In genomic region chr10:96272256-96272985, GRCh38 we compare ENCODE assay signal across 20 cellular contexts. TPM values are rescaled to one million over a fixed set of nuclear protein-coding genes. Genes with fewer than 3 reads are reported as not detected.
DNase-seq lines count a peak whose midpoint lies in the region; ATAC-seq and TF ChIP-seq lines count a peak whose summit lies in the region.
"Had no signal": no experiment of that assay in that cellular context is flagged by ENCODE, and none has a peak within 500 bp of the region (broad histone marks: within the 10 kb centered on the region; RNA-seq: fewer than 3 reads in every experiment).

No MANE protein-coding gene starts in this region.

- peaks cover 69% of the 10 kb centered on the region for H3K4me1 Mint-ChIP-seq in stimulated activated memory B cell treated with anti-CD40 and anti-IgM and Interleukin-4, amounts not matched to agents 10 μg/mL and 1 μg/mL and 100 μg/mL, for 72 hours

- H3K4me3 ChIP-seq in GM12864 (ENCODE audit: low read depth, low read length) (peak overlapping the region; percentile 83), SU-DHL-6 (ENCODE audit: insufficient read depth, low read length, poor library complexity, severe bottlenecking) (peak overlapping the region; percentile 86)

- intact Hi-C loops in left colon (cut with DNase I, micrococcal nuclease), result no loop called here

- H2AFZ ChIP-seq in SU-DHL-6 (ENCODE audit: low read depth, low read length, severe bottlenecking), result no peak overlapping the region

- peak overlapping the region; percentile 85 for H3K9ac ChIP-seq in SU-DHL-6 (ENCODE audit: low read length)

- peaks cover 52% of the 10 kb centered on the region for H3K79me2 ChIP-seq in SU-DHL-6 (ENCODE audit: insufficient read depth, low read length)

- peak overlapping the region; percentile 98 for H3K4me2 ChIP-seq in SU-DHL-6 (ENCODE audit: low read depth, low read length, poor library complexity, severe bottlenecking)

- TF ChIP-seq CTCF in GM12864 (IDR thresholded peaks at IDR 0.05; ENCODE audit: low read depth, low read length, missing control alignments) (no peak), SU-DHL-6 (IDR thresholded peaks at IDR 0.05; ENCODE audit: insufficient read depth, low read length, poor library complexity, severe bottlenecking) (no peak)

- peak overlapping the region; percentile 90 for H3K27ac Mint-ChIP-seq in stimulated activated memory B cell treated with anti-CD40 and anti-IgM and Interleukin-4, amounts not matched to agents 10 μg/mL and 1 μg/mL and 100 μg/mL, for 72 hours

- peaks cover 15% of the 10 kb centered on the region; the same call in 1 of the 2 replicates for H4K20me1 ChIP-seq in SU-DHL-6 (ENCODE audit: low read depth, low read length)

- no peak for DNase-seq in GM12864 (ENCODE audit: low read depth)
- peak in 1 of 2 donors; percentile 48 for DNase-seq in left colon
- DNase-seq in stimulated activated naive CD4-positive, alpha-beta T cell (lab: John Stamatoyannopoulos, UW), result no peak
- no peak for DNase-seq in hypothalamus (lab: John Stamatoyannopoulos, UW)
- no peak for DNase-seq in activated CD4-positive, alpha-beta T cell treated with anti-CD3 and anti-CD28 coated beads for 1 hour
- DNase-seq: activated naive CD4-positive, alpha-beta T cell treated with Interleukin-2 at 50 U/mL for 16 hours; BE2C; central memory CD4-positive, alpha-beta T cell; HCEC 1CT; mesenchymal stem cell; NCI-H1930; NCI-H82; SHP77; stimulated activated CD4-positive, alpha-beta T cell treated with anti-CD3 and anti-CD28 coated beads, Interleukin-15, amount 100 ng/mL, for 24 hours; T1000 had no signal

- H3K27me3 ChIP-seq in SU-DHL-6 (ENCODE audit: low read length), result no peaks in the 10 kb centered on the region
- H3K27me3 ChIP-seq: BE2C had no signal

- peak overlapping the region; percentile 95 for H3K4me3 Mint-ChIP-seq in stimulated activated memory B cell treated with anti-CD40 and anti-IgM and Interleukin-4, amounts not matched to agents 10 μg/mL and 1 μg/mL and 100 μg/mL, for 72 hours

- H3K9me3 ChIP-seq in SU-DHL-6 (ENCODE audit: insufficient read depth, low read length), result no peaks in the 10 kb centered on the region
- H3K9me3 ChIP-seq: BE2C had no signal

- peaks cover 20% of the 10 kb centered on the region for H3K36me3 ChIP-seq in SU-DHL-6 (ENCODE audit: low read length)
- H3K36me3 ChIP-seq: BE2C had no signal

- H3K9me2 ChIP-seq in SU-DHL-6 (replicated peaks; ENCODE audit: insufficient read depth, low read length), result no peaks in the 10 kb centered on the region

- H3F3A ChIP-seq in SU-DHL-6 (ENCODE audit: insufficient read depth), result peaks cover 33% of the 10 kb centered on the region

- ATAC-seq in left colon (peak; percentile 39), HG02759 (IDR thresholded peaks at IDR 0.05; ENCODE audit: unreplicated experiment) (no peak)
- ATAC-seq in stimulated activated memory B cell treated with anti-CD40 and anti-IgM and Interleukin-4, amounts not matched to agents 10 μg/mL and 1 μg/mL and 100 μg/mL, for 72 hours, result no peak

- peaks cover 22% of the 10 kb centered on the region for H3K36me3 Mint-ChIP-seq in stimulated activated memory B cell treated with anti-CD40 and anti-IgM and Interleukin-4, amounts not matched to agents 10 μg/mL and 1 μg/mL and 100 μg/mL, for 72 hours

- H3K9me3 Mint-ChIP-seq in stimulated activated memory B cell treated with anti-CD40 and anti-IgM and Interleukin-4, amounts not matched to agents 10 μg/mL and 1 μg/mL and 100 μg/mL, for 72 hours, result peaks cover 3% of the 10 kb centered on the region

- H3K27me3 Mint-ChIP-seq in stimulated activated memory B cell treated with anti-CD40 and anti-IgM and Interleukin-4, amounts not matched to agents 10 μg/mL and 1 μg/mL and 100 μg/mL, for 72 hours, result no peaks in the 10 kb centered on the region

- peak overlapping the region; percentile 100 for H3K27ac ChIP-seq in SU-DHL-6 (ENCODE audit: low read depth, low read length)

RNA-seq across cellular contexts. Expression of gene BLNK, which starts 1.1 kb away (rescaled TPM):
- 10 to 100 TPM; 22.1 to 24.9 TPM for total RNA-seq in left colon
- total RNA-seq: activated CD8-positive, alpha-beta memory T cell treated with anti-CD3 and anti-CD28 coated beads for 36 hours had no signal

RNA-seq across cellular contexts. Expression of gene DNTT, which starts 31.8 kb away (rescaled TPM):
- not detected for total RNA-seq in left colon
- total RNA-seq: activated CD8-positive, alpha-beta memory T cell treated with anti-CD3 and anti-CD28 coated beads for 36 hours; epithelial cell of proximal tubule had no signal
